ENCODE assay signal across 8 cellular contexts in genomic region chr2:218272531-218273212, GRCh38. TPM values are rescaled to one million over a fixed set of nuclear protein-coding genes. Genes with fewer than 3 reads are reported as not detected.
A peak's percentile ranks its signal among the peaks of the same experiment; 100 is the strongest.
DNase-seq lines count a peak whose midpoint lies in the region; ATAC-seq, FAIRE-seq and TF ChIP-seq lines count a peak whose summit lies in the region.

No MANE protein-coding gene starts in this region.

- no peak for TF ChIP-seq EP300 in K562 (IDR thresholded peaks at IDR 0.05; ENCODE audit: low read length)

- CTCF ChIA-PET in CD4-positive, alpha-beta memory T cell (lab: Charles Lee; ENCODE audit: partially characterized antibody) = interaction anchor here (0.5 to 7.5 kb wide), 29 partner anchors 10 to 995 kb away, joined by 3 to 446 read pairs (median 5); partner anchors contain the start of genes ARPC2, CATIP, CTDSP1 and TMBIM1
- CTCF ChIA-PET in K562 (lab: Yijun Ruan, JAX; ENCODE audit: low intra/inter-chr PET ratio) = interaction anchor here (0.7 to 2.0 kb wide), 3 partner anchors 84 to 376 kb away, joined by 3 to 8 read pairs (median 5); partner anchors contain the start of gene CATIP

- peak overlapping the region in 5 of 8 donors; percentile 10 to 94 (median 54) for H3K4me3 Mint-ChIP-seq in CD4-positive, alpha-beta memory T cell
- H3K4me3 Mint-ChIP-seq in GM23338 = no peak overlapping the region

- H3K4me2 ChIP-seq in GM23338 (no peak overlapping the region), K562 (ENCODE audit: insufficient read depth, low read length) (0 out of 2 replicates have a peak overlapping the region, but pooled peaks have one; percentile 89), smooth muscle cell (no peak overlapping the region)

- BruUV-seq in K562 (replicated peaks; lab: Mats Ljungman, UMichigan) = no TSS peak

- H3K9ac ChIP-seq in K562 (ENCODE audit: insufficient read depth in 1 of 2, low read depth in 2 of 2, low read length in 2 of 2) = peak overlapping the region in 1 of 2 experiments; percentile 75; a peak in 1 of 4 replicates
- no peak overlapping the region for H3K9ac ChIP-seq in smooth muscle cell (ENCODE audit: low read depth)

- H2AFZ ChIP-seq in GM23338 (no peak overlapping the region), K562 (ENCODE audit: low read depth, low read length) (no peak overlapping the region), smooth muscle cell (ENCODE audit: low read depth) (no peak overlapping the region)

- no peaks in the 10 kb centered on the region for H3K9me3 ChIP-seq in CD4-positive, alpha-beta memory T cell (ENCODE audit: control insufficient read depth in 1 of 2, low read length in 2 of 2)
- no peaks in the 10 kb centered on the region for H3K9me3 ChIP-seq in K562 (replicated peaks; ENCODE audit: control insufficient read depth, insufficient read depth, low read depth, low read length)
- no peaks in the 10 kb centered on the region for H3K9me3 ChIP-seq in smooth muscle cell (replicated peaks; ENCODE audit: low read depth)

- H3K4me1 ChIP-seq in CD4-positive, alpha-beta memory T cell (ENCODE audit: insufficient read depth, low read length) = peaks cover 34% of the 10 kb centered on the region
- H3K4me1 ChIP-seq in GM23338 (ENCODE audit: insufficient read depth) (peaks cover 13% of the 10 kb centered on the region), K562 (replicated peaks in 1 of 2; ENCODE audit: control insufficient read depth in 2 of 2, insufficient read depth in 2 of 2, low read length in 2 of 2) (peaks cover 4 to 25% of the 10 kb centered on the region in 2 experiments; a peak in 3 of 5 replicates), smooth muscle cell (ENCODE audit: low read depth) (peaks cover 9% of the 10 kb centered on the region)

- H4K20me1 ChIP-seq in GM23338 (replicated peaks; ENCODE audit: insufficient read depth) = no peaks in the 10 kb centered on the region; the same call in 1 of the 2 replicates
- H4K20me1 ChIP-seq in K562 (replicated peaks; ENCODE audit: control insufficient read depth, insufficient read depth, low read length) = 0 out of 2 replicates have a peak, but pooled peaks cover 8% of the 10 kb centered on the region
- peaks cover 15% of the 10 kb centered on the region for H4K20me1 ChIP-seq in smooth muscle cell (ENCODE audit: low read depth)

- WGBS in K562 (ENCODE audit: insufficient coverage, low coverage, missing lambda C conversion rate) = 34% methylated on average over 16 of the region's 18 CpGs
- 56% methylated on average over 18 of the region's 18 CpGs for WGBS in smooth muscle cell (ENCODE audit: low lambda C conversion rate)

- peak; percentile 67 to 78 for TF ChIP-seq RAD21 in K562 (CRISPR knock-in tag; conservative IDR thresholded peaks at IDR 0.05 in 1 of 2, IDR thresholded peaks at IDR 0.05 in 1 of 2)

- peak; percentile 77 to 82 (median 78) for DNase-seq in CD4-positive, alpha-beta memory T cell
- peak; percentile 91 for DNase-seq in GM23338 (ENCODE audit: low spot score)
- peak; percentile 9 for DNase-seq in NCI-H2081 treated with DMSO at 0.1 percent for 48 hours (lab: John Stamatoyannopoulos, UW)
- DNase-seq in K562 (ENCODE audit: extremely low read depth in 1 of 4, low spot score in 3 of 4) = peak; percentile 57 to 84 (median 63)
- DNase-seq in iPS-NIHi7 (ENCODE audit: extremely low spot score) = peak; percentile 76
- DNase-seq in smooth muscle cell (lab: John Stamatoyannopoulos, UW; ENCODE audit: unreplicated experiment) = peak; percentile 39

- peak; percentile 94 for TF ChIP-seq CTCF in GM23338 (conservative IDR thresholded peaks at IDR 0.05; ENCODE audit: low read depth in 2 of 2)
- peak; percentile 81 to 85 (median 82) for TF ChIP-seq CTCF in K562 (IDR thresholded peaks at IDR 0.05 in 2 of 3, conservative IDR thresholded peaks at IDR 0.05 in 1 of 3; ENCODE audit: insufficient read depth in 2 of 3, low read depth in 1 of 3, low read length in 3 of 3)
- TF ChIP-seq CTCF in smooth muscle cell (IDR thresholded peaks at IDR 0.05; ENCODE audit: borderline replicate concordance, insufficient read depth, poor library complexity, severe bottlenecking) = peak; percentile 88

- no peak; the same call in 1 of the 2 replicates for TF ChIP-seq POLR2A in K562 (conservative IDR thresholded peaks at IDR 0.05)

- no peaks in the 10 kb centered on the region for H3K27me3 Mint-ChIP-seq in CD4-positive, alpha-beta memory T cell
- H3K27me3 Mint-ChIP-seq in GM23338 (ENCODE audit: insufficient read depth, low read depth, poor library complexity) = peaks cover 16% of the 10 kb centered on the region

- no peak overlapping the region for H3K4me3 ChIP-seq in CD4-positive, alpha-beta memory T cell (ENCODE audit: low read length in 2 of 2)
- no peak overlapping the region for H3K4me3 ChIP-seq in GM23338
- no peak overlapping the region for H3K4me3 ChIP-seq in K562
- H3K4me3 ChIP-seq in smooth muscle cell = no peak overlapping the region

- H3K79me2 ChIP-seq in GM23338 (replicated peaks; ENCODE audit: insufficient read depth) (peaks cover 17% of the 10 kb centered on the region), K562 (ENCODE audit: control insufficient read depth, insufficient read depth, low read length) (peaks cover 25% of the 10 kb centered on the region), smooth muscle cell (ENCODE audit: low read depth) (peaks cover 32% of the 10 kb centered on the region)

- peak overlapping the region; percentile 51 for H3K27ac ChIP-seq in CD4-positive, alpha-beta memory T cell (ENCODE audit: low read depth, low read length)
- H3K27ac ChIP-seq in GM23338 (ENCODE audit: low read depth) (no peak overlapping the region), K562 (ENCODE audit: extremely low read depth, low read depth, low read length) (no peak overlapping the region), smooth muscle cell (ENCODE audit: low read depth) (peak overlapping the region; percentile 53)

- no peaks in the 10 kb centered on the region for H3K9me2 ChIP-seq in GM23338 (ENCODE audit: insufficient read depth)

- peak; percentile 46 for ATAC-seq in GM23338
- peak; percentile 67 for ATAC-seq in K562
- ATAC-seq in GM21515 (IDR thresholded peaks at IDR 0.05; ENCODE audit: unreplicated experiment) = no peak

- peaks cover 26 to 50% (median 39%) of the 10 kb centered on the region in 4 donors for H3K4me1 Mint-ChIP-seq in CD4-positive, alpha-beta memory T cell
- peaks cover 23% of the 10 kb centered on the region for H3K4me1 Mint-ChIP-seq in GM23338

- intact Hi-C loops in CD4-positive, alpha-beta memory T cell (cut with micrococcal nuclease) = loop anchor here (1.0 to 5.0 kb wide), 5 partner anchors 29 to 1115 kb away; partner anchors contain the start of genes CATIP and DNPEP
- intact Hi-C loops in K562 (cut with micrococcal nuclease) = loop anchor here (1.0 to 10.0 kb wide), 4 partner anchors 14 to 372 kb away; partner anchors contain the start of gene CATIP

- no peaks in the 10 kb centered on the region for H3K27me3 ChIP-seq in CD4-positive, alpha-beta memory T cell (ENCODE audit: insufficient read depth, low read length)
- H3K27me3 ChIP-seq in GM23338 (ENCODE audit: insufficient read depth) = no peaks in the 10 kb centered on the region
- H3K27me3 ChIP-seq in K562 (ENCODE audit: control insufficient read depth in 2 of 2, insufficient read depth in 2 of 2, low read length in 2 of 2) = no peaks in the 10 kb centered on the region
- H3K27me3 ChIP-seq in smooth muscle cell (ENCODE audit: low read depth) = no peaks in the 10 kb centered on the region

- FAIRE-seq in TTC549 (lab: Jason Lieb, UNC) (peak; percentile 11), K562 (lab: Jason Lieb, UNC) (peak; percentile 96)

- H3K36me3 ChIP-seq in CD4-positive, alpha-beta memory T cell (ENCODE audit: insufficient read depth, low read length) = peaks cover 42% of the 10 kb centered on the region
- H3K36me3 ChIP-seq in GM23338 (ENCODE audit: insufficient read depth) (peaks cover 10% of the 10 kb centered on the region), K562 (ENCODE audit: control insufficient read depth, insufficient read depth, low read length) (peaks cover 53% of the 10 kb centered on the region), smooth muscle cell (ENCODE audit: low read depth) (no peaks in the 10 kb centered on the region)

- H3K9me3 Mint-ChIP-seq in CD4-positive, alpha-beta memory T cell = no peaks in the 10 kb centered on the region
- no peaks in the 10 kb centered on the region for H3K9me3 Mint-ChIP-seq in GM23338

- H3K27ac Mint-ChIP-seq in CD4-positive, alpha-beta memory T cell = peak overlapping the region; percentile 73 to 95 (median 82)
- H3K27ac Mint-ChIP-seq in GM23338 = no peak overlapping the region

- H3F3A ChIP-seq in GM23338 (replicated peaks; ENCODE audit: low read depth) = no peaks in the 10 kb centered on the region
- peaks cover 6% of the 10 kb centered on the region for H3F3A ChIP-seq in smooth muscle cell (ENCODE audit: low read depth)

- peaks cover 37 to 64% of the 10 kb centered on the region in 2 donors for H3K36me3 Mint-ChIP-seq in CD4-positive, alpha-beta memory T cell
- H3K36me3 Mint-ChIP-seq in GM23338 (ENCODE audit: low read depth) = peaks cover 34% of the 10 kb centered on the region

- in situ Hi-C loops in K562 (cut with MboI) = no loop called here

- POLR2A ChIA-PET in CD4-positive, alpha-beta memory T cell (lab: Charles Lee; ENCODE audit: partially characterized antibody) = interaction anchor here (0.6 to 9.5 kb wide), 9 partner anchors 12 to 133 kb away, joined by 3 to 188 read pairs (median 17); partner anchors contain the start of genes ARPC2, CATIP, CTDSP1 and TMBIM1
- POLR2A ChIA-PET in K562 (lab: Yijun Ruan, JAX) = interaction anchor here (0.5 to 1.0 kb wide), 3 partner anchors 12 to 174 kb away, joined by 3 to 5 read pairs (median 3); partner anchors contain the start of gene GPBAR1

- H3K9me1 ChIP-seq in K562 (ENCODE audit: control insufficient read depth, insufficient read depth, low read length) = no peaks in the 10 kb centered on the region

RNA-seq across cellular contexts. Expression of gene PNKD, which starts 2.4 kb away (rescaled TPM):
- total RNA-seq in CD4-positive, alpha-beta memory T cell = 10 to 100 TPM; 31.1 to 33.6 TPM
- polyA plus RNA-seq in CD4-positive, alpha-beta memory T cell = 100 to 1,000 TPM in 1 of 2 donors, 10 to 100 TPM in 1; 84.3 to 101 TPM
- 28.2 and 36.0 TPM in 2 replicates for total RNA-seq in GM23338 (2014; rRNA removed; shearing (Covaris generic))
- 77.7 and 83.3 TPM in 2 replicates for polyA plus RNA-seq in GM23338 (2016; fragmentation: Nextera tagmentation; extraction: Ambion mirVana)
- 14.5 and 65.7 TPM in 2 replicates for total RNA-seq in K562 (2011; cell fraction: chromatin; rRNA removed; ENCODE audit: low replicate concordance)
- 43.7 and 53.7 TPM in 2 replicates for total RNA-seq in K562 (2011; cell fraction: nucleolus; rRNA removed)
- 35.0 and 68.9 TPM in 2 replicates for total RNA-seq in K562 (2011; cell fraction: nucleoplasm; rRNA removed)
- 50.2 and 55.7 TPM in 2 replicates for total RNA-seq in K562 (2014; rRNA removed)
- total RNA-seq in K562 (2014; rRNA removed; fragmentation: Illumina TruSeq; extraction: Trizol) = 17.5 and 26.0 TPM in 2 replicates
- 32.3 and 34.0 TPM in 2 replicates for total RNA-seq in K562 (2015; rRNA removed; fragmentation: Illumina TruSeq; extraction: Trizol)
- 59.5 and 60.1 TPM in 2 replicates for total RNA-seq in K562 (2021)
- polyA plus RNA-seq in K562 (2011; rRNA removed) = 37.2 and 41.2 TPM in 2 replicates
- 44.5 and 73.0 TPM in 2 replicates for polyA plus RNA-seq in K562 (2011; cell fraction: cytosol; rRNA removed)
- 74.3 and 129 TPM in 2 replicates for polyA plus RNA-seq in K562 (2011; cell fraction: nucleus; rRNA removed)
- polyA plus RNA-seq in K562 (2012) = 59.7 and 79.4 TPM in 2 replicates
- 64.2 and 68.2 TPM in 2 replicates for polyA plus RNA-seq in K562 (2014; fragmentation: Illumina TruSeq; extraction: Trizol)
- 100 to 1,000 TPM in 1 of 2 experiments, 10 to 100 TPM in 1; 89.1 to 105 TPM for polyA plus RNA-seq in K562 (2014; fragmentation: Nextera tagmentation; extraction: Ambion mirVana)
- polyA plus RNA-seq in K562 (2014; rRNA removed) = 80.6 and 85.2 TPM in 2 replicates
- polyA minus RNA-seq in K562 (2011; rRNA and poly(A)+ RNA removed) = 8.8 and 9.5 TPM in 2 replicates
- polyA minus RNA-seq in K562 (2011; cell fraction: cytosol; rRNA and poly(A)+ RNA removed) = 11.2 and 13.5 TPM in 2 replicates
- 11.0 and 18.3 TPM in 2 replicates for polyA minus RNA-seq in K562 (2011; cell fraction: nucleus; rRNA and poly(A)+ RNA removed)
- 26.1 and 42.0 TPM in 2 replicates for total RNA-seq in smooth muscle cell
- 109 and 126 TPM in 2 replicates for polyA plus RNA-seq in smooth muscle cell

RNA-seq across cellular contexts. Expression of gene AAMP, which starts 2.7 kb away (rescaled TPM):
- total RNA-seq in CD4-positive, alpha-beta memory T cell = 10 to 100 TPM; 66.2 to 66.3 TPM
- polyA plus RNA-seq in CD4-positive, alpha-beta memory T cell = 100 to 1,000 TPM in 1 of 2 donors, 10 to 100 TPM in 1; 78.9 to 101 TPM
- total RNA-seq in GM23338 (2014; rRNA removed; shearing (Covaris generic)) = 157 and 203 TPM in 2 replicates
- polyA plus RNA-seq in GM23338 (2016; fragmentation: Nextera tagmentation; extraction: Ambion mirVana) (77.8 and 90.8 TPM in 2 replicates), K562 (2011; rRNA removed) (39.5 and 47.3 TPM in 2 replicates), K562 (2014; fragmentation: Illumina TruSeq; extraction: Trizol) (135 and 139 TPM in 2 replicates), K562 (2014; fragmentation: Nextera tagmentation; extraction: Ambion mirVana) (1 to 10 TPM; 5.7 to 8.9 TPM), K562 (2014; rRNA removed) (133 and 156 TPM in 2 replicates), smooth muscle cell (95.8 and 135 TPM in 2 replicates)
- total RNA-seq in K562 (2011; cell fraction: chromatin; rRNA removed; ENCODE audit: low replicate concordance) = 32.1 and 75.8 TPM in 2 replicates
- 53.4 and 63.2 TPM in 2 replicates for total RNA-seq in K562 (2011; cell fraction: nucleolus; rRNA removed)
- total RNA-seq in K562 (2011; cell fraction: nucleoplasm; rRNA removed) = 39.5 and 41.6 TPM in 2 replicates
- total RNA-seq in K562 (2014; rRNA removed) (156 and 197 TPM in 2 replicates), K562 (2014; rRNA removed; fragmentation: Illumina TruSeq; extraction: Trizol) (62.2 and 77.6 TPM in 2 replicates), K562 (2015; rRNA removed; fragmentation: Illumina TruSeq; extraction: Trizol) (94.1 and 99.2 TPM in 2 replicates), K562 (2021) (87.7 and 96.9 TPM in 2 replicates), smooth muscle cell (58.9 and 71.5 TPM in 2 replicates)
- 74.7 and 140 TPM in 2 replicates for polyA plus RNA-seq in K562 (2011; cell fraction: cytosol; rRNA removed)
- 86.2 and 95.8 TPM in 2 replicates for polyA plus RNA-seq in K562 (2011; cell fraction: nucleus; rRNA removed)
- polyA plus RNA-seq in K562 (2012) = 76.3 and 79.7 TPM in 2 replicates
- polyA minus RNA-seq in K562 (2011; rRNA and poly(A)+ RNA removed) = 38.7 and 46.6 TPM in 2 replicates
- 31.6 and 40.7 TPM in 2 replicates for polyA minus RNA-seq in K562 (2011; cell fraction: cytosol; rRNA and poly(A)+ RNA removed)
- polyA minus RNA-seq in K562 (2011; cell fraction: nucleus; rRNA and poly(A)+ RNA removed) = 18.7 and 26.5 TPM in 2 replicates

RNA-seq across cellular contexts. Expression of gene GPBAR1, which starts 11.9 kb away (rescaled TPM):
- 1 to 10 TPM; 1.0 to 1.2 TPM for total RNA-seq in CD4-positive, alpha-beta memory T cell
- under 1 TPM; 0.17 to 0.32 TPM for polyA plus RNA-seq in CD4-positive, alpha-beta memory T cell
- 1.6 TPM in 1 of 2 replicates, not detected in the other for total RNA-seq in GM23338 (2014; rRNA removed; shearing (Covaris generic))
- polyA plus RNA-seq in GM23338 (2016; fragmentation: Nextera tagmentation; extraction: Ambion mirVana) = 0.37 and 0.44 TPM in 2 replicates
- 0.35 TPM in 1 of 2 replicates, not detected in the other for total RNA-seq in K562 (2011; cell fraction: chromatin; rRNA removed; ENCODE audit: low replicate concordance)
- 0.33 TPM in 1 of 2 replicates, not detected in the other for total RNA-seq in K562 (2011; cell fraction: nucleolus; rRNA removed)
- 0.22 and 0.38 TPM in 2 replicates for total RNA-seq in K562 (2011; cell fraction: nucleoplasm; rRNA removed)
- not detected in 2 replicates for total RNA-seq in K562 (2014; rRNA removed)
- total RNA-seq in K562 (2014; rRNA removed; fragmentation: Illumina TruSeq; extraction: Trizol) = not detected in 2 replicates
- total RNA-seq in K562 (2015; rRNA removed; fragmentation: Illumina TruSeq; extraction: Trizol) = not detected in 2 replicates
- not detected in 2 replicates for total RNA-seq in K562 (2021)
- polyA plus RNA-seq in K562 (2011; rRNA removed) = not detected in 2 replicates
- polyA plus RNA-seq in K562 (2011; cell fraction: cytosol; rRNA removed) = 0.04 TPM in 1 of 2 replicates, not detected in the other
- polyA plus RNA-seq in K562 (2011; cell fraction: nucleus; rRNA removed) = 0.07 and 0.09 TPM in 2 replicates
- polyA plus RNA-seq in K562 (2012) = 0.08 TPM in 1 of 2 replicates, not detected in the other
- polyA plus RNA-seq in K562 (2014; fragmentation: Illumina TruSeq; extraction: Trizol) = not detected in 2 replicates
- polyA plus RNA-seq in K562 (2014; fragmentation: Nextera tagmentation; extraction: Ambion mirVana) = not detected
- polyA plus RNA-seq in K562 (2014; rRNA removed) = not detected in 2 replicates
- polyA minus RNA-seq in K562 (2011; rRNA and poly(A)+ RNA removed) = not detected in 2 replicates
- polyA minus RNA-seq in K562 (2011; cell fraction: cytosol; rRNA and poly(A)+ RNA removed) = not detected in 2 replicates
- not detected in 2 replicates for polyA minus RNA-seq in K562 (2011; cell fraction: nucleus; rRNA and poly(A)+ RNA removed)
- total RNA-seq in smooth muscle cell = 0.94 and 1.3 TPM in 2 replicates
- 1.6 and 2.6 TPM in 2 replicates for polyA plus RNA-seq in smooth muscle cell

RNA-seq across cellular contexts. Expression of gene TMBIM1, which starts 19.6 kb away (rescaled TPM):
- total RNA-seq in CD4-positive, alpha-beta memory T cell = 100 to 1,000 TPM; 140 to 144 TPM
- polyA plus RNA-seq in CD4-positive, alpha-beta memory T cell = 100 to 1,000 TPM; 176 to 220 TPM
- 16.5 and 20.8 TPM in 2 replicates for total RNA-seq in GM23338 (2014; rRNA removed; shearing (Covaris generic))
- polyA plus RNA-seq in GM23338 (2016; fragmentation: Nextera tagmentation; extraction: Ambion mirVana) (9.5 and 12.0 TPM in 2 replicates), K562 (2011; rRNA removed) (45.9 and 66.8 TPM in 2 replicates), K562 (2014; fragmentation: Illumina TruSeq; extraction: Trizol) (105 and 112 TPM in 2 replicates), K562 (2014; fragmentation: Nextera tagmentation; extraction: Ambion mirVana) (10 to 100 TPM; 14.2 to 35.6 TPM), K562 (2014; rRNA removed) (47.0 and 49.5 TPM in 2 replicates), smooth muscle cell (121 and 172 TPM in 2 replicates)
- total RNA-seq in K562 (2011; cell fraction: chromatin; rRNA removed; ENCODE audit: low replicate concordance) = 60.5 and 126 TPM in 2 replicates
- 123 and 144 TPM in 2 replicates for total RNA-seq in K562 (2011; cell fraction: nucleolus; rRNA removed)
- total RNA-seq in K562 (2011; cell fraction: nucleoplasm; rRNA removed) = 126 and 128 TPM in 2 replicates
- total RNA-seq in K562 (2014; rRNA removed) (64.8 and 71.4 TPM in 2 replicates), K562 (2014; rRNA removed; fragmentation: Illumina TruSeq; extraction: Trizol) (56.6 and 59.2 TPM in 2 replicates), K562 (2015; rRNA removed; fragmentation: Illumina TruSeq; extraction: Trizol) (43.7 and 46.8 TPM in 2 replicates), K562 (2021) (90.7 and 102 TPM in 2 replicates), smooth muscle cell (109 TPM in 2 replicates)
- polyA plus RNA-seq in K562 (2011; cell fraction: cytosol; rRNA removed) = 68.3 and 77.4 TPM in 2 replicates
- polyA plus RNA-seq in K562 (2011; cell fraction: nucleus; rRNA removed) = 111 and 118 TPM in 2 replicates
- 77.9 and 194 TPM in 2 replicates for polyA plus RNA-seq in K562 (2012)
- 37.4 and 39.0 TPM in 2 replicates for polyA minus RNA-seq in K562 (2011; rRNA and poly(A)+ RNA removed)
- 26.7 and 30.6 TPM in 2 replicates for polyA minus RNA-seq in K562 (2011; cell fraction: cytosol; rRNA and poly(A)+ RNA removed)
- polyA minus RNA-seq in K562 (2011; cell fraction: nucleus; rRNA and poly(A)+ RNA removed) = 15.1 and 18.2 TPM in 2 replicates

RNA-seq across cellular contexts. Expression of gene ARPC2, which starts 55.7 kb away (rescaled TPM):
- 100 to 1,000 TPM; 412 to 414 TPM for total RNA-seq in CD4-positive, alpha-beta memory T cell
- 1,000 to 10,000 TPM in 1 of 2 donors, 100 to 1,000 TPM in 1; 843 to 1,042 TPM for polyA plus RNA-seq in CD4-positive, alpha-beta memory T cell
- total RNA-seq in GM23338 (2014; rRNA removed; shearing (Covaris generic)) = 195 and 217 TPM in 2 replicates
- polyA plus RNA-seq in GM23338 (2016; fragmentation: Nextera tagmentation; extraction: Ambion mirVana) = 242 and 271 TPM in 2 replicates
- total RNA-seq in K562 (2011; cell fraction: chromatin; rRNA removed; ENCODE audit: low replicate concordance) = 76.3 and 157 TPM in 2 replicates
- total RNA-seq in K562 (2011; cell fraction: nucleolus; rRNA removed) = 62.8 and 63.7 TPM in 2 replicates
- total RNA-seq in K562 (2011; cell fraction: nucleoplasm; rRNA removed) = 86.4 and 141 TPM in 2 replicates
- 81.9 and 83.6 TPM in 2 replicates for total RNA-seq in K562 (2014; rRNA removed)
- 89.4 and 93.0 TPM in 2 replicates for total RNA-seq in K562 (2014; rRNA removed; fragmentation: Illumina TruSeq; extraction: Trizol)
- 101 and 111 TPM in 2 replicates for total RNA-seq in K562 (2015; rRNA removed; fragmentation: Illumina TruSeq; extraction: Trizol)
- total RNA-seq in K562 (2021) = 81.4 and 91.5 TPM in 2 replicates
- 178 and 187 TPM in 2 replicates for polyA plus RNA-seq in K562 (2011; rRNA removed)
- 127 and 144 TPM in 2 replicates for polyA plus RNA-seq in K562 (2011; cell fraction: cytosol; rRNA removed)
- polyA plus RNA-seq in K562 (2011; cell fraction: nucleus; rRNA removed) = 90.4 and 115 TPM in 2 replicates
- polyA plus RNA-seq in K562 (2012) = 81.6 and 89.0 TPM in 2 replicates
- polyA plus RNA-seq in K562 (2014; fragmentation: Illumina TruSeq; extraction: Trizol) = 127 and 152 TPM in 2 replicates
- polyA plus RNA-seq in K562 (2014; fragmentation: Nextera tagmentation; extraction: Ambion mirVana) = 100 to 1,000 TPM in 1 of 2 experiments, 10 to 100 TPM in 1; 94.0 to 103 TPM
- 122 and 126 TPM in 2 replicates for polyA plus RNA-seq in K562 (2014; rRNA removed)
- polyA minus RNA-seq in K562 (2011; rRNA and poly(A)+ RNA removed) = 120 and 128 TPM in 2 replicates
- polyA minus RNA-seq in K562 (2011; cell fraction: cytosol; rRNA and poly(A)+ RNA removed) = 60.8 and 105 TPM in 2 replicates
- 38.5 and 57.2 TPM in 2 replicates for polyA minus RNA-seq in K562 (2011; cell fraction: nucleus; rRNA and poly(A)+ RNA removed)
- total RNA-seq in smooth muscle cell = 645 and 653 TPM in 2 replicates
- 858 and 872 TPM in 2 replicates for polyA plus RNA-seq in smooth muscle cell

Comparison
In these comparisons a context has a peak if more than half of its experiments do, and no peak if none do; other contexts are left out.
1. DNase-seq: peak in every context shown above with its lines; median percentile 91 in GM23338; 78 in CD4-positive, alpha-beta memory T cell; 76 in iPS-NIHi7; 63 in K562; 39 in smooth muscle cell; 9 in NCI-H2081 treated with DMSO at 0.1 percent for 48 hours.
2. H3K27ac ChIP-seq: peak in CD4-positive, alpha-beta memory T cell (single experiment) and smooth muscle cell (single experiment); none in GM23338 (single experiment) and K562 (single experiment).
3. Peak in every context shown above with its lines, with median percentiles within 50 percentile points of each other: CTCF ChIP-seq.